In genomic region chr19:2625434-2625833, GRCh38 we compare ENCODE assay signal across 12 cellular contexts.
A peak's percentile ranks its signal among the peaks of the same experiment; 100 is the strongest.
DNase-seq lines count a peak whose midpoint lies in the region; ATAC-seq and TF ChIP-seq lines count a peak whose summit lies in the region.
"Had no signal": no experiment of that assay in that cellular context is flagged by ENCODE, and none has a peak within 500 bp of the region (broad histone marks: within the 10 kb centered on the region; RNA-seq: fewer than 3 reads in every experiment).

No MANE protein-coding gene starts in this region.

- no peak overlapping the region for H3K4me3 ChIP-seq in CD4-positive, alpha-beta memory T cell (ENCODE audit: low read length in 2 of 2)
- H3K4me3 ChIP-seq in left ventricle myocardium inferior, result no peak overlapping the region
- H3K4me3 ChIP-seq: vagina had no signal

- H3K27me3 ChIP-seq in CD4-positive, alpha-beta memory T cell (ENCODE audit: insufficient read depth, low read length), result no peaks in the 10 kb centered on the region
- no peaks in the 10 kb centered on the region for H3K27me3 ChIP-seq in left ventricle myocardium inferior (ENCODE audit: low read depth)
- H3K27me3 ChIP-seq: vagina had no signal

- H3K4me1 Mint-ChIP-seq in CD4-positive, alpha-beta memory T cell, result peaks cover 21 to 56% (median 38%) of the 10 kb centered on the region in 4 donors
- H3K4me1 Mint-ChIP-seq in osteocyte (ENCODE audit: unreplicated experiment), result peaks cover 49% of the 10 kb centered on the region

- H3K36me3 ChIP-seq in CD4-positive, alpha-beta memory T cell (ENCODE audit: insufficient read depth, low read length), result no peaks in the 10 kb centered on the region
- no peaks in the 10 kb centered on the region for H3K36me3 ChIP-seq in left ventricle myocardium inferior
- H3K36me3 ChIP-seq: vagina had no signal

- POLR2A ChIA-PET in CD4-positive, alpha-beta memory T cell (lab: Charles Lee; ENCODE audit: partially characterized antibody), result no interaction called here

- peaks cover 0 to under 1% of the 10 kb centered on the region in 2 donors for H3K9me3 ChIP-seq in CD4-positive, alpha-beta memory T cell (ENCODE audit: control insufficient read depth in 1 of 2, low read length in 2 of 2)
- peaks cover 3% of the 10 kb centered on the region for H3K9me3 ChIP-seq in left ventricle myocardium inferior (replicated peaks)

- H3K4me3 Mint-ChIP-seq in CD4-positive, alpha-beta memory T cell, result no peak overlapping the region
- H3K4me3 Mint-ChIP-seq in osteocyte (ENCODE audit: unreplicated experiment), result no peak overlapping the region
- H3K4me3 Mint-ChIP-seq: activated T-helper 17 cell treated with anti-CD3 and anti-CD28 coated beads, Interleukin-2, amount 50 U/mL, for 72 hours had no signal

- H3K4me1 ChIP-seq in CD4-positive, alpha-beta memory T cell (ENCODE audit: insufficient read depth, low read length), result peaks cover 31% of the 10 kb centered on the region
- H3K4me1 ChIP-seq in left ventricle myocardium inferior, result peaks cover 49% of the 10 kb centered on the region

- no peaks in the 10 kb centered on the region for H3K9me3 Mint-ChIP-seq in CD4-positive, alpha-beta memory T cell
- peaks cover 10% of the 10 kb centered on the region for H3K9me3 Mint-ChIP-seq in osteocyte (ENCODE audit: unreplicated experiment)

- ATAC-seq in GM21515 (IDR thresholded peaks at IDR 0.05; ENCODE audit: unreplicated experiment) (no peak), HG03565 (IDR thresholded peaks at IDR 0.05; ENCODE audit: unreplicated experiment) (no peak)
- ATAC-seq: activated T-helper 17 cell treated with anti-CD3 and anti-CD28 coated beads, Interleukin-2, amount 50 U/mL, for 72 hours had no signal

- CTCF ChIA-PET in CD4-positive, alpha-beta memory T cell (lab: Charles Lee; ENCODE audit: partially characterized antibody), result interaction anchor here (1.2 to 1.5 kb wide), 2 partner anchors 23 to 46 kb away, joined by 3 read pairs; no protein-coding TSS in a partner anchor

- no peaks in the 10 kb centered on the region for H3K27me3 Mint-ChIP-seq in CD4-positive, alpha-beta memory T cell
- no peaks in the 10 kb centered on the region for H3K27me3 Mint-ChIP-seq in osteocyte (ENCODE audit: unreplicated experiment)
- H3K27me3 Mint-ChIP-seq: activated T-helper 17 cell treated with anti-CD3 and anti-CD28 coated beads, Interleukin-2, amount 50 U/mL, for 72 hours had no signal

- peak overlapping the region in 4 of 7 donors; percentile 30 to 62 (median 56) for H3K27ac Mint-ChIP-seq in CD4-positive, alpha-beta memory T cell
- peak overlapping the region; percentile 71 for H3K27ac Mint-ChIP-seq in osteocyte (ENCODE audit: unreplicated experiment)
- H3K27ac Mint-ChIP-seq: activated T-helper 17 cell treated with anti-CD3 and anti-CD28 coated beads, Interleukin-2, amount 50 U/mL, for 72 hours had no signal

- intact Hi-C loops in CD4-positive, alpha-beta memory T cell (cut with micrococcal nuclease), result no loop called here
- intact Hi-C loops in left ventricle myocardium inferior (cut with micrococcal nuclease), result no loop called here

- H3K36me3 Mint-ChIP-seq in CD4-positive, alpha-beta memory T cell, result no peaks in the 10 kb centered on the region
- H3K36me3 Mint-ChIP-seq in osteocyte (ENCODE audit: unreplicated experiment), result no peaks in the 10 kb centered on the region

- TF ChIP-seq CTCF in left ventricle myocardium inferior (IDR thresholded peaks at IDR 0.05; ENCODE audit: borderline replicate concordance) (no peak), osteocyte (IDR thresholded peaks at IDR 0.05) (no peak)

- no peak for DNase-seq in CD4-positive, alpha-beta memory T cell
- DNase-seq in NOMO-1 treated with dmso at 0.1 percent for 144 hours (lab: John Stamatoyannopoulos, UW; ENCODE audit: unreplicated experiment) (peak; percentile 53), left ventricle myocardium inferior (peak; percentile 52), osteocyte (ENCODE audit: extremely low spot score, unreplicated experiment) (no peak), NCI-H524 (lab: John Stamatoyannopoulos, UW) (no peak), NCI-H2107 (lab: John Stamatoyannopoulos, UW) (no peak)
- DNase-seq: NCI-H187 had no signal

- no peak overlapping the region for H3K27ac ChIP-seq in CD4-positive, alpha-beta memory T cell (ENCODE audit: low read depth, low read length)
- peak overlapping the region; percentile 85 for H3K27ac ChIP-seq in left ventricle myocardium inferior (replicated peaks)
- H3K27ac ChIP-seq: vagina, VCaP had no signal

Comparison
In these comparisons a context has a peak if more than half of its experiments do, and no peak if none do; other contexts are left out.
1. DNase-seq: peak in NOMO-1 treated with dmso at 0.1 percent for 144 hours (single experiment) and left ventricle myocardium inferior (single experiment); none in CD4-positive, alpha-beta memory T cell (0 of 5), osteocyte (single experiment), NCI-H524 (0 of 2) and NCI-H2107 (single experiment).